Comparison of ENCODE assay signal across 8 cellular contexts in the genomic region with DNA sequence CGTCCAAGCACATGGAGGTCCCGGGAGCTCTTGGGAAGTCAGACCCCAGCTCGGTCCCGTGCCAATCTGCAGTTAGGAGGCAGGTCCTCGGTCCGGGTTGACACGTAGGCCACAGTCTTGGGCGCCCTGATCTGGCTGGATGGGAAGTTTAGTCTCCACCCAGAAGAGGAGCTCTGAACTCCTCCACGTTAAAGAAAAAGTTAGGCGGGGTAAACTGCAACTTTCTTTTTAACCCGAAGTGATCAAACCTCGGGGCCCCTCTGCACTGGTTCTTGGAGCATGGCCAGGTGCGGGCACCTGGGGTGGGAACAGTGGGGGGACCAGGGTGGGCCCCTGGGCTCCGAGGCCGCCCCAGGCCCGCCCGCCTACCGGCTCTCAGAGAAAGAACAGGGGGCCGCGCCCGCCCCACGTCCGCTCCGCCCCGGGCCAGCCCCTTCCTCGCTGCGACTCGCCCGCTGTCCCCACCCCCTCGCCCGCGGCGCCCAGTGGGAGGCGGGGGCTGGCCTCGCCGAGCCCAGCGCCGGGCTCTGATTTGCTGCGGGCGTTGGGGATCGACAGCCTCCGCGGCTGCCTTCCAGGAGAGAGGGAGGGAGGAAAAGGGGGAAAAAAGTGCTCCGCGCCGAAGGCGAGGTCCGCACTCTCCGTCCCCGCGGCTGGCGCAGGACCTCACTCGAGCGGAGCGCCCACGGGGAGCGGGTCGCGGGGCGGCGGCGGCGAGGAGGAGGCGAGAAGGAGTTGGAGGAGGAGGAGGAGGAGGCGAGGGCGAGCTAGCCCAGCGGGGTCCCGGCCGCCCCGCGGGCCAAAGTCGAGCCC. TPM values are rescaled to one million over a fixed set of nuclear protein-coding genes. Genes with fewer than 3 reads are reported as not detected.
DNase-seq lines count a peak whose midpoint lies in the region; ATAC-seq and TF ChIP-seq lines count a peak whose summit lies in the region.

A gene (plus strand): TSS at position 631 of the 813 bp plus-strand sequence. CDS start 385 bp downstream, outside the sequence.

- H3K27me3 ChIP-seq in PC-9 (ENCODE audit: insufficient read depth, low read depth) (peaks cover 56% of the 10 kb centered on the region), right cardiac atrium (ENCODE audit: control insufficient read depth, insufficient read depth) (no peaks in the 10 kb centered on the region), transverse colon (peaks cover 32% of the 10 kb centered on the region)

- under 1% methylated on average over 72 of the region's 72 CpGs for WGBS in right cardiac atrium
- 4% methylated on average over 52 of the region's 72 CpGs; no CpG with 5 or more reads in 1 of the 2 donors for WGBS in transverse colon (ENCODE audit: low coverage in 1 of 2), 2 donors

- TF ChIP-seq POLR2A in transverse colon (IDR thresholded peaks at IDR 0.05): peak; percentile 81

- CTCF ChIA-PET in PC-9 (lab: Charles Lee): interaction anchor here (0.6 kb wide), 1 partner anchor 771 kb away, joined by 15 read pairs; no protein-coding TSS in a partner anchor

- no peaks in the 10 kb centered on the region for H4K20me1 ChIP-seq in PC-9 (ENCODE audit: insufficient read depth)

- POLR2A ChIA-PET in PC-9 (lab: Charles Lee; ENCODE audit: unreplicated experiment): interaction anchor here (0.6 kb wide), 2 partner anchors 17 to 834 kb away, joined by 4 to 19 read pairs; no protein-coding TSS in a partner anchor

- peak; percentile 35 for DNase-seq in GDM1 (lab: John Stamatoyannopoulos, UW)
- peak in 1 of 2 experiments; percentile 96 for DNase-seq in PC-9
- DNase-seq in amniotic stem cell (lab: John Stamatoyannopoulos, UW): peak; percentile 75
- peak; percentile 94 to 97 (median 97) for DNase-seq in right cardiac atrium
- DNase-seq in posterior vena cava (ENCODE audit: low spot score): peak; percentile 97
- peak; percentile 80 for DNase-seq in transverse colon
- DNase-seq in SW480 (ENCODE audit: low spot score): no peak

- no peaks in the 10 kb centered on the region for H3K36me3 ChIP-seq in PC-9 (ENCODE audit: low read depth)
- no peaks in the 10 kb centered on the region for H3K36me3 ChIP-seq in transverse colon

- intact Hi-C loops in PC-9 (cut with micrococcal nuclease; ENCODE audit: unreplicated experiment): loop anchor here (2.0 to 10.0 kb wide), 2 partner anchors 107 to 193 kb away; no protein-coding TSS in a partner anchor
- intact Hi-C loops in right cardiac atrium (cut with DNase I): loop anchor here in 2 of 4 donors (10.0 kb wide), 1 partner anchor 187 kb away; no protein-coding TSS in a partner anchor
- intact Hi-C loops in posterior vena cava (cut with DNase I): loop anchor here in 1 of 2 donors (5.0 to 10.0 kb wide), 2 partner anchors 187 to 781 kb away; no protein-coding TSS in a partner anchor
- intact Hi-C loops in transverse colon (cut with DNase I; ENCODE audit: low total_unique reads): loop anchor here (10.0 kb wide), 1 partner anchor 307 kb away; no protein-coding TSS in a partner anchor

- in situ Hi-C loops in transverse colon (cut with MboI; ENCODE audit: low pct_ligation_motif_present in 1 of 4, low pct_unique_long_range_greater_than_20kb in 1 of 4, low sequenced_read_pairs in 3 of 4): no loop called here

- H3K79me2 ChIP-seq in PC-9 (ENCODE audit: low read depth): no peaks in the 10 kb centered on the region

- no peak within 1 kb of the TSS for H2AFZ ChIP-seq in PC-9

- H3K4me1 ChIP-seq in PC-9 (replicated peaks; ENCODE audit: insufficient read depth) (no peaks in the 10 kb centered on the region), right cardiac atrium (ENCODE audit: control insufficient read depth, insufficient read depth, low read length) (peaks cover 4% of the 10 kb centered on the region), transverse colon (peaks cover 6 to 29% (median 13%) of the 10 kb centered on the region in 4 donors)

- ATAC-seq in right cardiac atrium (peak; percentile 93 to 94), HG03139 (IDR thresholded peaks at IDR 0.05; ENCODE audit: unreplicated experiment) (no peak)

- H3K4me2 ChIP-seq in PC-9: peak within 1 kb of the TSS; percentile 33; the same call in 1 of the 2 replicates

- no peaks in the 10 kb centered on the region; the same call in 1 of the 2 replicates for H3F3A ChIP-seq in PC-9 (ENCODE audit: insufficient read depth, low read depth)

- H3K9me2 ChIP-seq in PC-9 (ENCODE audit: insufficient read depth): no peaks in the 10 kb centered on the region

- no peak for TF ChIP-seq CTCF in PC-9 (conservative IDR thresholded peaks at IDR 0.05)
- peak; percentile 15 to 38 (median 19) for TF ChIP-seq CTCF in transverse colon (IDR thresholded peaks at IDR 0.05)

- no TSS peak for BruUV-seq in PC-9 (replicated peaks; lab: Mats Ljungman, UMichigan)

- TF ChIP-seq EP300 in transverse colon (IDR thresholded peaks at IDR 0.05; ENCODE audit: low read depth): no peak

- peak within 1 kb of the TSS; percentile 41; the same call in 1 of the 2 replicates for H3K4me3 ChIP-seq in PC-9
- H3K4me3 ChIP-seq in right cardiac atrium (ENCODE audit: low read length): peak within 1 kb of the TSS; percentile 66
- H3K4me3 ChIP-seq in transverse colon: peak within 1 kb of the TSS; percentile 46 to 59 (median 56)

- H3K9me3 ChIP-seq in PC-9 (ENCODE audit: insufficient read depth, low read depth) (no peaks in the 10 kb centered on the region), right cardiac atrium (ENCODE audit: control insufficient read depth, low read length) (no peaks in the 10 kb centered on the region), transverse colon (no peaks in the 10 kb centered on the region)

- H3K27ac ChIP-seq in PC-9 (no peak within 1 kb of the TSS), right cardiac atrium (ENCODE audit: low read length) (peak within 1 kb of the TSS; percentile 49), transverse colon (peak within 1 kb of the TSS; percentile 91 to 96 (median 93))

RNA-seq across cellular contexts. Expression of the gene that starts here (rescaled TPM):
- total RNA-seq in PC-9 (2021): 15.2 and 32.8 TPM in 2 replicates
- 10 to 100 TPM; 16.0 to 35.8 (median 26.1) TPM for total RNA-seq in right cardiac atrium
- 15.4 TPM for polyA plus RNA-seq in right cardiac atrium
- total RNA-seq in posterior vena cava: 100 to 1,000 TPM in 1 of 2 donors, 10 to 100 TPM in 1; 71.1 to 196 TPM
- total RNA-seq in transverse colon: 10 to 100 TPM in 2 of 4 donors, 1 to 10 TPM in 2; 7.1 to 69.3 (median 16.1) TPM
